ENCODE assay signal across 14 cellular contexts in the genomic region with DNA sequence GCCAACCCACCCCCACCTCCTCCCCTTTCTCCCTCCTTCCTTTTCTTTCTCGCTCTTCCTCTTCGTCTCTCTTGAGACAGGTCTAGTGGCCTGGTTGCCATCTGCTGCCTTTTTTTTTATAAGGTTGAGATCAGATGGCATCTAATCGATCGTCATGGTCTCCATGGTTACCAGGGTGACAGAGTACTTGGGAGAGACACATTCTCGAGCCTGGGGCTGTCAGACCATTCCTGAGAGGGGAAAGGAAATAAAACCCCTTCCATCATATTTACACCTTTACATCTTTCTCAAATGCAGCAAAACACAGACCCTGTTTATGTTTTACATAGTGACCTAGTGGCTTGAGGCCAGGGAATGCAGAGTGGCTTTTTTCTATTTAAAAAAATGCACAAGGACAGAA. TPM values are rescaled to one million over a fixed set of nuclear protein-coding genes. Genes with fewer than 3 reads are reported as not detected.
DNase-seq lines count a peak whose midpoint lies in the region; TF ChIP-seq lines count a peak whose summit lies in the region.
"Had no signal": no experiment of that assay in that cellular context is flagged by ENCODE, and none has a peak within 500 bp of the region (broad histone marks: within the 10 kb centered on the region; RNA-seq: fewer than 3 reads in every experiment).

No MANE protein-coding gene starts in this region.

- 87% methylated on average over 5 of the region's 5 CpGs; no CpG with 5 or more reads in 1 of the 2 experiments for WGBS in endodermal cell (ENCODE audit: insufficient coverage in 1 of 2, insufficient read length in 1 of 2), 2 experiments

- no peak overlapping the region for H3K9ac ChIP-seq in endodermal cell (ENCODE audit: extremely low read depth, low read length, poor library complexity, severe bottlenecking)
- H3K9ac ChIP-seq: KMS-11 had no signal

- DNase-seq in NCI-H82 (lab: John Stamatoyannopoulos, UW) (peak; percentile 53), NCI-H82 treated with DMSO at 0.1 percent for 48 hours (lab: John Stamatoyannopoulos, UW; ENCODE audit: unreplicated experiment) (no peak), NCI-H2171 treated with DMSO at 0.1 percent for 48 hours (lab: John Stamatoyannopoulos, UW) (peak; percentile 92), endodermal cell (no peak), type B pancreatic cell (ENCODE audit: extremely low spot score, unreplicated experiment) (no peak), CD14-positive monocyte (ENCODE audit: low spot score) (no peak), SKM-1 treated with dmso at 0.1 percent for 144 hours (lab: John Stamatoyannopoulos, UW; ENCODE audit: unreplicated experiment) (no peak)
- DNase-seq in activated T-cell treated with anti-CD3 and anti-CD28 coated beads, Interleukin-2, amount 50 U/mL, for 24 hours, result no peak
- DNase-seq: AML-193; CD8-positive, alpha-beta T cell; MM.1S; NCI-H2029 treated with DMSO at 0.1 percent for 48 hours; PC-9 had no signal

- H3K36me3 Mint-ChIP-seq in endodermal cell (ENCODE audit: low read depth), result no peaks in the 10 kb centered on the region
- no peaks in the 10 kb centered on the region for H3K36me3 Mint-ChIP-seq in type B pancreatic cell
- H3K36me3 Mint-ChIP-seq in CD14-positive monocyte, result no peaks in the 10 kb centered on the region
- H3K36me3 Mint-ChIP-seq in activated T-cell treated with anti-CD3 and anti-CD28 coated beads, Interleukin-2, amount 50 U/mL, for 24 hours (ENCODE audit: low read depth), result no peaks in the 10 kb centered on the region
- H3K36me3 Mint-ChIP-seq: CD8-positive, alpha-beta T cell had no signal

- H3K4me1 Mint-ChIP-seq in endodermal cell (peaks cover 41% of the 10 kb centered on the region), type B pancreatic cell (ENCODE audit: unreplicated experiment) (peaks cover 24% of the 10 kb centered on the region), CD14-positive monocyte (peaks cover 19% of the 10 kb centered on the region)
- no peaks in the 10 kb centered on the region for H3K4me1 Mint-ChIP-seq in activated T-cell treated with anti-CD3 and anti-CD28 coated beads, Interleukin-2, amount 50 U/mL, for 24 hours (ENCODE audit: low read depth)

- H3K27me3 Mint-ChIP-seq in endodermal cell (ENCODE audit: insufficient read depth) (no peaks in the 10 kb centered on the region), type B pancreatic cell (peaks cover 16% of the 10 kb centered on the region), CD14-positive monocyte (ENCODE audit: low read depth in 3 of 3) (peaks cover 0 to 6% (median 1%) of the 10 kb centered on the region in 3 donors)
- H3K27me3 Mint-ChIP-seq in activated T-cell treated with anti-CD3 and anti-CD28 coated beads, Interleukin-2, amount 50 U/mL, for 24 hours, result peaks cover 3% of the 10 kb centered on the region

- H3K36me3 ChIP-seq in endodermal cell (ENCODE audit: control insufficient read depth, insufficient read depth, low read length), result no peaks in the 10 kb centered on the region

- TF ChIP-seq CTCF in endodermal cell (conservative IDR thresholded peaks at IDR 0.05) (no peak), type B pancreatic cell (conservative IDR thresholded peaks at IDR 0.05) (no peak), CD14-positive monocyte (IDR thresholded peaks at IDR 0.05) (no peak)

- no peaks in the 10 kb centered on the region for H3K27me3 ChIP-seq in endodermal cell (ENCODE audit: control insufficient read depth, insufficient read depth, low read length, poor library complexity, severe bottlenecking)

- no peak overlapping the region for H3K4me3 ChIP-seq in endodermal cell (ENCODE audit: low read length)
- H3K4me3 ChIP-seq: PC-9 had no signal

- peaks cover 12% of the 10 kb centered on the region for H3K4me1 ChIP-seq in endodermal cell (ENCODE audit: control insufficient read depth, insufficient read depth, low read length)

- intact Hi-C loops in CD14-positive monocyte (cut with micrococcal nuclease), result no loop called here

- H3K27ac Mint-ChIP-seq in endodermal cell, result peak overlapping the region; percentile 74
- H3K27ac Mint-ChIP-seq in type B pancreatic cell, result no peak overlapping the region
- peak overlapping the region in 1 of 7 donors; percentile 63 for H3K27ac Mint-ChIP-seq in CD14-positive monocyte
- H3K27ac Mint-ChIP-seq in activated T-cell treated with anti-CD3 and anti-CD28 coated beads, Interleukin-2, amount 50 U/mL, for 24 hours, result no peak overlapping the region
- H3K27ac Mint-ChIP-seq: CD8-positive, alpha-beta T cell had no signal

- H3K9me3 Mint-ChIP-seq in endodermal cell, result peaks cover under 1% of the 10 kb centered on the region
- no peaks in the 10 kb centered on the region for H3K9me3 Mint-ChIP-seq in type B pancreatic cell
- peaks cover 0 to under 1% (median 0%) of the 10 kb centered on the region in 7 donors for H3K9me3 Mint-ChIP-seq in CD14-positive monocyte
- no peaks in the 10 kb centered on the region for H3K9me3 Mint-ChIP-seq in activated T-cell treated with anti-CD3 and anti-CD28 coated beads, Interleukin-2, amount 50 U/mL, for 24 hours
- H3K9me3 Mint-ChIP-seq: CD8-positive, alpha-beta T cell had no signal

- H3K4me3 Mint-ChIP-seq in endodermal cell (no peak overlapping the region), type B pancreatic cell (peak overlapping the region; percentile 22), CD14-positive monocyte (no peak overlapping the region)
- no peak overlapping the region for H3K4me3 Mint-ChIP-seq in activated T-cell treated with anti-CD3 and anti-CD28 coated beads, Interleukin-2, amount 50 U/mL, for 24 hours
- H3K4me3 Mint-ChIP-seq: CD8-positive, alpha-beta T cell had no signal

- no peaks in the 10 kb centered on the region for H3K9me3 ChIP-seq in endodermal cell (ENCODE audit: control insufficient read depth, low read length)

- peak overlapping the region; percentile 59 for H3K27ac ChIP-seq in endodermal cell (ENCODE audit: low read depth, low read length)
- H3K27ac ChIP-seq: KMS-11, PC-9 had no signal

RNA-seq across cellular contexts. Expression of gene SLC22A15, which starts 53.5 kb away (rescaled TPM):
- total RNA-seq in endodermal cell, result 10 to 100 TPM in 1 of 2 donors, 1 to 10 TPM in 1; 8.3 to 15.6 TPM
- 4.3 TPM for polyA plus RNA-seq in endodermal cell (2013, experiment 1 of 2)
- polyA plus RNA-seq in endodermal cell (2013, experiment 2 of 2), result 4.1 TPM
- total RNA-seq in type B pancreatic cell (ENCODE audit: low replicate concordance), result 3.4 and 3.9 TPM in 2 replicates
- 1 to 10 TPM; 3.2 to 4.5 TPM for polyA plus RNA-seq in CD14-positive monocyte

Comparison
In these comparisons a context has a peak if more than half of its experiments do, and no peak if none do; other contexts are left out.
1. DNase-seq: peak in NCI-H82 (single experiment) and NCI-H2171 treated with DMSO at 0.1 percent for 48 hours (single experiment); none in NCI-H82 treated with DMSO at 0.1 percent for 48 hours (single experiment), endodermal cell (single experiment), type B pancreatic cell (single experiment), CD14-positive monocyte (single experiment), SKM-1 treated with dmso at 0.1 percent for 144 hours (single experiment) and activated T-cell treated with anti-CD3 and anti-CD28 coated beads, Interleukin-2, amount 50 U/mL, for 24 hours (single experiment).